ENCODE assay signal across 8 cellular contexts in the genomic region with DNA sequence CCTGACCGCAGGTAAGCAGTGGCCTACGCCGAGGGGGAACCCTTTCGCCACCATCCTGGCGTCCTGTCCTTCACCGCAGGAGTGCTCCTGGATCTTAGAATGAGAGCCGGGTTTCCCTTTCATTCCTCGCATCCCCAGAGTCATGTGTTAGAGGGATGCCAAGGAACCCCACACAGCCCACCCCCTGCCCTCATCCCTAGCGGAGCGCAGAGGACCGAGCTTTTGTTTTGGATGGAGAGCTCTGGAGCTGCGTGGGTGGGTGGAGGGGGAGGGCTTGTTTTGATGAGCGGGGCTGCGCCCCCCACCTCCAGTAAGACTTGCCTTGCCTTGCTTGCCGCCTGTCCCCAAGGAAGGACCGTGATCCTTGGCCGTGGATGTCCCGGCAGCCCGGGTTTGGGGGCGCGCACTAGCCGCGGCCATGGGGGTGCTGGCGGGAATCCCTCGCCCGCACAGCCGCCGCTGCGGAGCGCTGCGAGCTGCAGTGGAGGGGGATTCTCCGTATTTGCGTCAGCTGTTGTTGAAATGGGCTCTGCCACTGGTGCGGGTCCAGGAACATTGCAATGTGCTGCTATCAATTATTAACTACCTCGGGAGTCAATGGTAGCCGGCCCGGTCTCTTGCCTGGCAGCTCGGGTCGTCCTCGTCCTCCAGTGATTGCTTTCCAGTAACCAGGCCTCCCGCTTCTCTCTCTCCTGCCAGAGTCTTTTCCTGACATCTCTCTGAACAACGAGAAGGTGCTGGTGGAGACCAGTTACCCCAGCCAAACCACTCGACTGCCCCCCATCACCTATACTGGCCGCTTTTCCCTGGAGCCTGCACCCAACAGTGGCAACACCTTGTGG. TPM values are rescaled to one million over a fixed set of nuclear protein-coding genes. Genes with fewer than 3 reads are reported as not detected.
DNase-seq lines count a peak whose midpoint lies in the region; TF ChIP-seq lines count a peak whose summit lies in the region.

No MANE protein-coding gene starts in this region.

- TF ChIP-seq CTCF in OCI-LY3 (IDR thresholded peaks at IDR 0.05; ENCODE audit: low read depth, low read length) (no peak), brain microvascular endothelial cell (IDR thresholded peaks at IDR 0.05; ENCODE audit: low read depth, low read length, missing control alignments) (no peak), transverse colon (IDR thresholded peaks at IDR 0.05) (peak in 1 of 5 experiments; percentile 15)

- H3K27me3 ChIP-seq in OCI-LY3 (ENCODE audit: low read depth, low read length) (no peaks in the 10 kb centered on the region), brain microvascular endothelial cell (replicated peaks) (no peaks in the 10 kb centered on the region), transverse colon (no peaks in the 10 kb centered on the region)

- H3K9me3 ChIP-seq in OCI-LY3 (ENCODE audit: insufficient read depth, low read length) (no peaks in the 10 kb centered on the region), mesodermal cell (ENCODE audit: control insufficient read depth, low read length) (no peaks in the 10 kb centered on the region), transverse colon (no peaks in the 10 kb centered on the region)

- no peak overlapping the region for H3K4me3 ChIP-seq in OCI-LY3 (ENCODE audit: low read length)
- H3K4me3 ChIP-seq in brain microvascular endothelial cell (ENCODE audit: low read depth, low read length), result peak overlapping the region; percentile 95
- peak overlapping the region; percentile 58 for H3K4me3 ChIP-seq in mesodermal cell (ENCODE audit: extremely low read depth, insufficient read depth, low read length, poor library complexity, severe bottlenecking)
- peak overlapping the region; percentile 75 to 87 (median 83) for H3K4me3 ChIP-seq in transverse colon

- H3K79me2 ChIP-seq in OCI-LY3 (ENCODE audit: low read length), result no peaks in the 10 kb centered on the region

- H3K4me1 ChIP-seq in OCI-LY3 (ENCODE audit: low read length) (no peaks in the 10 kb centered on the region; the same call in 1 of the 2 replicates), mesodermal cell (ENCODE audit: control insufficient read depth, insufficient read depth, low read length, poor library complexity, severe bottlenecking) (peaks cover 13% of the 10 kb centered on the region), transverse colon (peaks cover 12 to 27% (median 20%) of the 10 kb centered on the region in 4 donors)

- peak overlapping the region; percentile 54 for H3K4me2 ChIP-seq in OCI-LY3 (ENCODE audit: low read length)

- 19 to 26% methylated on average over 27 to 31 of the region's 44 CpGs for WGBS in mesodermal cell (ENCODE audit: insufficient coverage in 2 of 2), 2 experiments
- 15 to 62% methylated on average over 3 to 40 of the region's 44 CpGs for WGBS in transverse colon (ENCODE audit: low coverage in 1 of 2), 2 donors

- H3K36me3 ChIP-seq in OCI-LY3 (replicated peaks; ENCODE audit: low read depth, low read length), result no peaks in the 10 kb centered on the region
- H3K36me3 ChIP-seq in brain microvascular endothelial cell (replicated peaks), result peaks cover 19% of the 10 kb centered on the region
- peaks cover 23% of the 10 kb centered on the region for H3K36me3 ChIP-seq in mesodermal cell (ENCODE audit: control insufficient read depth, insufficient read depth, low read length)
- H3K36me3 ChIP-seq in transverse colon, result no peaks in the 10 kb centered on the region

- H3K27ac ChIP-seq in OCI-LY3 (ENCODE audit: low read length) (no peak overlapping the region), brain microvascular endothelial cell (no peak overlapping the region), mesodermal cell (ENCODE audit: low read depth, low read length, severe bottlenecking) (no peak overlapping the region), transverse colon (peak overlapping the region; percentile 95 to 99 (median 98))

- H3K9ac ChIP-seq in OCI-LY3 (ENCODE audit: low read length), result no peak overlapping the region

- intact Hi-C loops in transverse colon (cut with DNase I; ENCODE audit: low total_unique reads), result no loop called here

- TF ChIP-seq EP300 in transverse colon (IDR thresholded peaks at IDR 0.05; ENCODE audit: low read depth), result no peak

- no peaks in the 10 kb centered on the region for H4K20me1 ChIP-seq in OCI-LY3 (ENCODE audit: insufficient read depth, low read length)

- TF ChIP-seq POLR2A in transverse colon (IDR thresholded peaks at IDR 0.05), result no peak

- no peak overlapping the region for H2AFZ ChIP-seq in OCI-LY3 (ENCODE audit: low read depth, low read length)

- DNase-seq in DMS53 treated with DMSO at 0.1 percent for 48 hours (lab: John Stamatoyannopoulos, UW; ENCODE audit: unreplicated experiment) (peak; percentile 82), brain microvascular endothelial cell (no peak), transverse colon (peak; percentile 45), COLO829 (ENCODE audit: low spot score) (no peak), NCI-H2081 treated with DMSO at 0.1 percent for 48 hours (lab: John Stamatoyannopoulos, UW) (no peak), NCI-H510A (lab: John Stamatoyannopoulos, UW) (no peak)

- in situ Hi-C loops in brain microvascular endothelial cell (cut with HindIII; ENCODE audit: low pct_ligation_motif_present, low sequenced_read_pairs), result no loop called here
- in situ Hi-C loops in transverse colon (cut with MboI; ENCODE audit: low pct_ligation_motif_present in 1 of 4, low pct_unique_long_range_greater_than_20kb in 1 of 4, low sequenced_read_pairs in 3 of 4), result no loop called here

RNA-seq across cellular contexts. Expression of gene EGR1, which starts 1.0 kb away (rescaled TPM):
- 17.2 TPM for polyA plus RNA-seq in mesodermal cell (2013, experiment 1 of 2)
- polyA plus RNA-seq in mesodermal cell (2013, experiment 2 of 2), result 20.7 TPM
- 10 to 100 TPM; 56.0 to 69.9 (median 65.0) TPM for total RNA-seq in transverse colon

RNA-seq across cellular contexts. Expression of gene REEP2, which starts 27.4 kb away (rescaled TPM):
- 12.7 TPM for polyA plus RNA-seq in mesodermal cell (2013, experiment 1 of 2)
- polyA plus RNA-seq in mesodermal cell (2013, experiment 2 of 2), result 11.9 TPM
- total RNA-seq in transverse colon, result 1 to 10 TPM; 2.9 to 6.4 (median 4.8) TPM

Comparison
In these comparisons a context has a peak if more than half of its experiments do, and no peak if none do; other contexts are left out.
1. DNase-seq: peak in DMS53 treated with DMSO at 0.1 percent for 48 hours (single experiment) and transverse colon (single experiment); none in brain microvascular endothelial cell (single experiment), COLO829 (single experiment), NCI-H2081 treated with DMSO at 0.1 percent for 48 hours (single experiment) and NCI-H510A (single experiment).
2. H3K27ac ChIP-seq: peak in transverse colon (4 of 4); none in OCI-LY3 (single experiment), brain microvascular endothelial cell (single experiment) and mesodermal cell (single experiment).